In the genomic region with DNA sequence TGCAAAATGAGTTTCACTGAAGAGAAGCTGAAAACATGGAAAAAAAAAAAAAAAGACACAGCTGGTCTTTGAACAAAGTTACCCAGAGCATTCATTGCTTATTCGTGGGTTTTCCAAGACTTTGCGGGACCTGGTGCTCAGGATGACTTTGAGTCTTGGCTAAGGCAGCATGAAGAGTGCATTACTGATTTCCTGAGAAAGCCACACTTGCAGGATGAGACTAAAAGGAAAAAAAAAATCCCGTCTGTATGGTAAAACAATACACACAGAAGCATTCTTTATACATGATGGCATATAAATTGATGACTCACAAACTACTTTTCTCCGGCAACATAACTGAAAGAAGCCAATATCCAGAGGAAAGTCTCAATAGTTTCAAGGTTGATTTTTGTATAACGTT, we compare ENCODE assay signal across 1 cellular context.
A peak's percentile ranks its signal among the peaks of the same experiment; 100 is the strongest.
TF ChIP-seq lines count a peak whose summit lies in the region.

No MANE protein-coding gene starts in this region.

TF ChIP-seq in A549, 52 proteins besides CTCF, POLR2A, EP300 and RAD21 (continued from another document):
- TF ChIP-seq NPAS2 (CRISPR knock-in tag; IDR thresholded peaks at IDR 0.05; ENCODE audit: borderline replicate concordance) (no peak), JUN (IDR thresholded peaks at IDR 0.05) (peak; percentile 38 to 40; a peak in 2 of 5 replicates)
